In genomic region chr4:82482387-82482786, GRCh38 we compare ENCODE assay signal across 32 cellular contexts.
"Had no signal": no experiment of that assay in that cellular context is flagged by ENCODE, and none has a peak within 500 bp of the region (broad histone marks: within the 10 kb centered on the region; RNA-seq: fewer than 3 reads in every experiment).

No MANE protein-coding gene starts in this region.

- H3K36me3 Mint-ChIP-seq: WTC11 had no signal

- H3K27me3 ChIP-seq: ascending aorta, Peyer's patch, SJSA1 had no signal

- ATAC-seq: activated CD4-positive, alpha-beta T cell treated with anti-CD3 and anti-CD28 coated beads for 36 hours; activated CD4-positive, CD25-positive, alpha-beta regulatory T cell treated with anti-CD3 and anti-CD28 coated beads, Interleukin-2, amount 50 U/mL, for 24 hours; activated CD8-positive, alpha-beta T cell treated with anti-CD3 and anti-CD28 coated beads, Interleukin-2, amount 10 ng/mL, durations not matched to agents 7 days and 5 days; PC-3; WTC11 had no signal

- H3K36me3 ChIP-seq: ascending aorta, Peyer's patch, SJSA1 had no signal

- H3K4me1 Mint-ChIP-seq: activated CD4-positive, alpha-beta T cell treated with anti-CD3 and anti-CD28 coated beads for 36 hours; activated CD4-positive, alpha-beta T cell treated with anti-CD3 and anti-CD28 coated beads, Interleukin-2, amount 10 ng/mL, durations not matched to agents 7 days and 5 days; activated naive CD4-positive, alpha-beta T cell treated with anti-CD3 and anti-CD28 coated beads, Interleukin-2, amount 50 U/mL, for 24 hours had no signal

- H3K27ac Mint-ChIP-seq: activated CD4-positive, alpha-beta T cell treated with anti-CD3 and anti-CD28 coated beads for 36 hours; activated CD4-positive, alpha-beta T cell treated with anti-CD3 and anti-CD28 coated beads, Interleukin-2, amount 10 ng/mL, durations not matched to agents 7 days and 5 days; activated CD8-positive, alpha-beta T cell treated with anti-CD3 and anti-CD28 coated beads, Interleukin-2, amount 10 ng/mL, durations not matched to agents 7 days and 5 days; activated naive CD4-positive, alpha-beta T cell treated with anti-CD3 and anti-CD28 coated beads, Interleukin-2, amount 50 U/mL, for 24 hours; activated naive CD8-positive, alpha-beta T cell treated with anti-CD3 and anti-CD28 coated beads, Interleukin-2, amount 10 ng/mL, durations not matched to agents 7 days and 5 days; activated T-cell treated with anti-CD3 and anti-CD28 coated beads, Interleukin-2, amount 50 U/mL, for 24 hours; activated T-helper 2 cell treated with anti-CD3 and anti-CD28 coated beads, Interferon-gamma antibody, Interleukin-2, Interleukin-4, amounts not matched to agents 10 μg/mL and 5 μg/mL and 100 μg/mL, durations not matched to agents 14 hours and 24 hours and 36 hours; T-helper 1 cell treated with Interleukin-12 subunit alpha and Interleukin-12 subunit beta and Interleukin-4 antibody, amounts not matched to agents 30 μg/mL and 1 μg/mL, for 36 hours; T-helper 2 cell treated with Interferon-gamma antibody and Interleukin-4, amounts not matched to agents 5 μg/mL and 100 μg/mL, for 36 hours; WTC11 had no signal

- H3K27ac ChIP-seq: ascending aorta, KMS-11, Peyer's patch, SJSA1 had no signal

- H3K4me2 ChIP-seq: KMS-11, SK-N-SH had no signal

- H3K9ac ChIP-seq: KMS-11, SK-N-SH had no signal

- H3K4me3 ChIP-seq: ascending aorta, Peyer's patch, SJSA1 had no signal

- H3K27me3 Mint-ChIP-seq: activated CD4-positive, alpha-beta T cell treated with anti-CD3 and anti-CD28 coated beads for 36 hours; activated CD4-positive, alpha-beta T cell treated with anti-CD3 and anti-CD28 coated beads, Interleukin-2, amount 10 ng/mL, durations not matched to agents 7 days and 5 days; activated naive CD4-positive, alpha-beta T cell treated with anti-CD3 and anti-CD28 coated beads, Interleukin-2, amount 50 U/mL, for 24 hours; activated naive CD8-positive, alpha-beta T cell treated with anti-CD3 and anti-CD28 coated beads, Interleukin-2, amount 10 ng/mL, durations not matched to agents 7 days and 5 days; activated T-cell treated with anti-CD3 and anti-CD28 coated beads, Interleukin-2, amount 50 U/mL, for 24 hours had no signal

- H3K4me1 ChIP-seq: ascending aorta, Peyer's patch, SJSA1 had no signal

- H3K4me3 Mint-ChIP-seq: activated CD4-positive, alpha-beta T cell treated with anti-CD3 and anti-CD28 coated beads for 36 hours; activated CD4-positive, alpha-beta T cell treated with anti-CD3 and anti-CD28 coated beads, Interleukin-2, amount 10 ng/mL, durations not matched to agents 7 days and 5 days; activated CD8-positive, alpha-beta T cell treated with anti-CD3 and anti-CD28 coated beads, Interleukin-2, amount 10 ng/mL, durations not matched to agents 7 days and 5 days; activated naive CD4-positive, alpha-beta T cell treated with anti-CD3 and anti-CD28 coated beads, Interleukin-2, amount 50 U/mL, for 24 hours; activated naive CD8-positive, alpha-beta T cell treated with anti-CD3 and anti-CD28 coated beads, Interleukin-2, amount 10 ng/mL, durations not matched to agents 7 days and 5 days; activated T-cell treated with anti-CD3 and anti-CD28 coated beads, Interleukin-2, amount 50 U/mL, for 24 hours; T-helper 1 cell treated with Interleukin-12 subunit alpha and Interleukin-12 subunit beta and Interleukin-4 antibody, amounts not matched to agents 30 μg/mL and 1 μg/mL, for 36 hours; T-helper 2 cell treated with Interferon-gamma antibody and Interleukin-4, amounts not matched to agents 5 μg/mL and 100 μg/mL, for 36 hours; WTC11 had no signal

- H3K9me3 Mint-ChIP-seq: activated CD4-positive, alpha-beta T cell treated with anti-CD3 and anti-CD28 coated beads, Interleukin-2, amount 10 ng/mL, durations not matched to agents 7 days and 5 days; activated naive CD4-positive, alpha-beta T cell treated with anti-CD3 and anti-CD28 coated beads, Interleukin-2, amount 50 U/mL, for 24 hours; activated naive CD8-positive, alpha-beta T cell treated with anti-CD3 and anti-CD28 coated beads, Interleukin-2, amount 10 ng/mL, durations not matched to agents 7 days and 5 days; activated T-cell treated with anti-CD3 and anti-CD28 coated beads, Interleukin-2, amount 50 U/mL, for 24 hours; activated T-helper 2 cell treated with anti-CD3 and anti-CD28 coated beads, Interferon-gamma antibody, Interleukin-2, Interleukin-4, amounts not matched to agents 10 μg/mL and 5 μg/mL and 100 μg/mL, durations not matched to agents 14 hours and 24 hours and 36 hours; T-helper 1 cell treated with Interleukin-12 subunit alpha and Interleukin-12 subunit beta and Interleukin-4 antibody, amounts not matched to agents 30 μg/mL and 1 μg/mL, for 36 hours; T-helper 2 cell treated with Interferon-gamma antibody and Interleukin-4, amounts not matched to agents 5 μg/mL and 100 μg/mL, for 36 hours had no signal

- DNase-seq: activated CD4-positive, alpha-beta T cell treated with anti-CD3 and anti-CD28 coated beads for 36 hours; activated CD4-positive, alpha-beta T cell treated with anti-CD3 and anti-CD28 coated beads, Interleukin-2, amount 10 ng/mL, durations not matched to agents 7 days and 5 days; activated CD4-positive, alpha-beta T cell treated with anti-CD3 and anti-CD28 coated beads, Interleukin-2, amount 50 U/mL, for 48 hours; activated CD8-positive, alpha-beta T cell treated with anti-CD3 and anti-CD28 coated beads, Interleukin-2, amount 10 ng/mL, durations not matched to agents 7 days and 5 days; activated gamma-delta T cell; activated naive CD4-positive, alpha-beta T cell treated with Interleukin-2 at 50 U/mL for 16 hours; activated naive CD8-positive, alpha-beta T cell treated with anti-CD3 and anti-CD28 coated beads, Interleukin-2, amount 10 ng/mL, durations not matched to agents 7 days and 5 days; activated T-cell treated with anti-CD3 and anti-CD28 coated beads, Interleukin-2, amount 50 U/mL, for 24 hours; amygdala; NCI-H1105 treated with DMSO at 0.1 percent for 48 hours; NCI-H1436; NCI-H1694; NCI-H2029; NCI-H2171; NCI-H510A; NCI-H526; NCI-H748 treated with DMSO at 0.1 percent for 48 hours; NK-92 treated with Interleukin-12 subunit alpha and Interleukin-12 subunit beta, amount 100 ng/mL, for 24 hours; PC-3; Peyer's patch; RPMI8226; SHP77 treated with DMSO at 0.1 percent for 48 hours; SK-N-SH had no signal

- H3K9me3 ChIP-seq: ascending aorta, Peyer's patch, SJSA1, SK-N-SH had no signal
